Comparison of ENCODE assay signal across 8 cellular contexts in genomic region chr2:25313711-25314513, GRCh38. TPM values are rescaled to one million over a fixed set of nuclear protein-coding genes. Genes with fewer than 3 reads are reported as not detected.
A peak's percentile ranks its signal among the peaks of the same experiment; 100 is the strongest.
DNase-seq lines count a peak whose midpoint lies in the region; ATAC-seq, FAIRE-seq and TF ChIP-seq lines count a peak whose summit lies in the region.

No MANE protein-coding gene starts in this region.

- H3K9me3 ChIP-seq in ovary = no peaks in the 10 kb centered on the region

- in situ Hi-C loops in GM13976 (cut with MboI; ENCODE audit: low sequenced_read_pairs, unreplicated experiment) = no loop called here

- TF ChIP-seq POLR2A in GM12891 (IDR thresholded peaks at IDR 0.05; ENCODE audit: low read depth, low read length) (no peak), ovary (IDR thresholded peaks at IDR 0.05) (no peak)

- ATAC-seq in HG02885 (IDR thresholded peaks at IDR 0.05; ENCODE audit: poor library complexity, unreplicated experiment) (peak; percentile 31), HG02623 (IDR thresholded peaks at IDR 0.05; ENCODE audit: unreplicated experiment) (no peak)

- H3K27ac ChIP-seq in angular gyrus (ENCODE audit: low read depth, low read length) (peak overlapping the region; percentile 50), ovary (peak overlapping the region; percentile 20 to 89)

- TF ChIP-seq CTCF in ovary (IDR thresholded peaks at IDR 0.05) = no peak
- no peak for TF ChIP-seq CTCF in GM13976 (IDR thresholded peaks at IDR 0.05; ENCODE audit: borderline replicate concordance, control extremely low read depth, extremely low read depth, insufficient read depth, missing control alignments)

- H3K36me3 ChIP-seq in ovary = no peaks in the 10 kb centered on the region

- TF ChIP-seq EP300 in ovary (IDR thresholded peaks at IDR 0.05) = no peak

- DNase-seq in GM12891 (ENCODE audit: insufficient read length, low spot score) = no peak
- no peak for DNase-seq in ovary
- no peak for DNase-seq in effector CD8-positive, alpha-beta T cell (lab: John Stamatoyannopoulos, UW)
- DNase-seq in GM13976 (ENCODE audit: low spot score) = no peak
- no peak for DNase-seq in GDM1 (lab: John Stamatoyannopoulos, UW)

- peaks cover 31% of the 10 kb centered on the region for H3K4me1 ChIP-seq in ovary (ENCODE audit: insufficient read depth)

- H3K4me3 ChIP-seq in ovary = no peak overlapping the region

- FAIRE-seq in GM12891 (lab: Jason Lieb, UNC) = peak; percentile 51

- intact Hi-C loops in ovary (cut with DNase I) = no loop called here

- H3K27me3 ChIP-seq in ovary = no peaks in the 10 kb centered on the region

- WGBS in ovary, 3 donors = 70 to 78% (median 75%) methylated on average over 27 of the region's 27 CpGs

TF ChIP-seq in GM12891, 5 proteins besides CTCF, POLR2A, EP300 and RAD21:
- no peak for TF ChIP-seq POLR2AphosphoS5 (IDR thresholded peaks at IDR 0.05; ENCODE audit: low read depth, low read length)
- no peak for TF ChIP-seq TAF1 (IDR thresholded peaks at IDR 0.05; ENCODE audit: low read depth, low read length)

RNA-seq across cellular contexts. Expression of gene DNMT3A, which starts 27.8 kb away (rescaled TPM):
- polyA plus RNA-seq in GM12891 (2012; ENCODE audit: low read depth, missing spikeins) = 35.0 TPM
- 10 to 100 TPM; 14.3 to 72.7 (median 47.4) TPM for total RNA-seq in ovary
- polyA plus RNA-seq in ovary = 10 to 100 TPM; 11.3 to 17.3 TPM
